ENCODE assay signal across 11 cellular contexts in genomic region chr6:166760288-166760687, GRCh38.
DNase-seq lines count a peak whose midpoint lies in the region; ATAC-seq lines count a peak whose summit lies in the region.
"Had no signal": no experiment of that assay in that cellular context is flagged by ENCODE, and none has a peak within 500 bp of the region (broad histone marks: within the 10 kb centered on the region; RNA-seq: fewer than 3 reads in every experiment).

No MANE protein-coding gene starts in this region.

- POLR2A ChIA-PET in activated CD4-positive, alpha-beta T cell treated with anti-CD3 and anti-CD28 coated beads for 36 hours (lab: Charles Lee) = no interaction called here

- DNase-seq in activated CD4-positive, alpha-beta T cell treated with anti-CD3 and anti-CD28 coated beads for 36 hours = peak; percentile 87
- peak; percentile 6 to 28 for DNase-seq in activated T-helper 1 cell treated with anti-CD3 and anti-CD28 coated beads, Interleukin-2, amount 50 U/mL, for 16 hours (ENCODE audit: low read depth in 1 of 2, low spot score in 1 of 2)
- DNase-seq in mesenteric fat pad (ENCODE audit: low spot score) = peak; percentile 35
- DNase-seq in stimulated activated effector memory CD8-positive, alpha-beta T cell treated with anti-CD3 and anti-CD28 coated beads, Interleukin-12 subunit alpha, Interleukin-12 subunit beta, amount 100 ng/mL, for 72 hours (ENCODE audit: low spot score in 2 of 2) = no peak
- no peak for DNase-seq in HuH-7 (ENCODE audit: low spot score)
- DNase-seq in retina = no peak
- no peak for DNase-seq in kidney tubule cell (ENCODE audit: low spot score)
- DNase-seq: KBM-7, NCI-H2081, OCI-M1 had no signal

- no peaks in the 10 kb centered on the region for H3K9me3 Mint-ChIP-seq in activated CD4-positive, alpha-beta T cell treated with anti-CD3 and anti-CD28 coated beads for 36 hours (ENCODE audit: low read depth)
- H3K9me3 Mint-ChIP-seq in stimulated activated effector memory CD8-positive, alpha-beta T cell treated with anti-CD3 and anti-CD28 coated beads, Interleukin-12 subunit alpha, Interleukin-12 subunit beta, amount 100 ng/mL, for 72 hours = no peaks in the 10 kb centered on the region

- ATAC-seq in activated CD4-positive, alpha-beta T cell treated with anti-CD3 and anti-CD28 coated beads for 36 hours = peak; percentile 90
- peak; percentile 90 for ATAC-seq in stimulated activated effector memory CD8-positive, alpha-beta T cell treated with anti-CD3 and anti-CD28 coated beads, Interleukin-12 subunit alpha, Interleukin-12 subunit beta, amount 100 ng/mL, for 72 hours
- ATAC-seq: esophagus mucosa had no signal

- peaks cover 10% of the 10 kb centered on the region for H3K27me3 Mint-ChIP-seq in activated CD4-positive, alpha-beta T cell treated with anti-CD3 and anti-CD28 coated beads for 36 hours

- intact Hi-C loops in activated CD4-positive, alpha-beta T cell treated with anti-CD3 and anti-CD28 coated beads for 36 hours (cut with DNase I, micrococcal nuclease) = loop anchor here in 1 of 2 experiments (10.0 kb wide), 1 partner anchor 595 kb away; no protein-coding TSS in a partner anchor

- no peak overlapping the region for H3K27ac Mint-ChIP-seq in activated CD4-positive, alpha-beta T cell treated with anti-CD3 and anti-CD28 coated beads for 36 hours
- H3K27ac Mint-ChIP-seq in stimulated activated effector memory CD8-positive, alpha-beta T cell treated with anti-CD3 and anti-CD28 coated beads, Interleukin-12 subunit alpha, Interleukin-12 subunit beta, amount 100 ng/mL, for 72 hours = no peak overlapping the region

- H3K36me3 Mint-ChIP-seq in activated CD4-positive, alpha-beta T cell treated with anti-CD3 and anti-CD28 coated beads for 36 hours (ENCODE audit: low read depth) = no peaks in the 10 kb centered on the region
- no peaks in the 10 kb centered on the region for H3K36me3 Mint-ChIP-seq in stimulated activated effector memory CD8-positive, alpha-beta T cell treated with anti-CD3 and anti-CD28 coated beads, Interleukin-12 subunit alpha, Interleukin-12 subunit beta, amount 100 ng/mL, for 72 hours

- no peak overlapping the region for H3K4me3 Mint-ChIP-seq in activated CD4-positive, alpha-beta T cell treated with anti-CD3 and anti-CD28 coated beads for 36 hours
- no peak overlapping the region for H3K4me3 Mint-ChIP-seq in stimulated activated effector memory CD8-positive, alpha-beta T cell treated with anti-CD3 and anti-CD28 coated beads, Interleukin-12 subunit alpha, Interleukin-12 subunit beta, amount 100 ng/mL, for 72 hours

- CTCF ChIA-PET in activated CD4-positive, alpha-beta T cell treated with anti-CD3 and anti-CD28 coated beads for 36 hours (lab: Charles Lee) = interaction anchor here (0.8 to 1.7 kb wide), 2 partner anchors 15 to 92 kb away, joined by 3 to 10 read pairs; no protein-coding TSS in a partner anchor

- peaks cover 39% of the 10 kb centered on the region for H3K4me1 Mint-ChIP-seq in activated CD4-positive, alpha-beta T cell treated with anti-CD3 and anti-CD28 coated beads for 36 hours
- peaks cover 29% of the 10 kb centered on the region for H3K4me1 Mint-ChIP-seq in stimulated activated effector memory CD8-positive, alpha-beta T cell treated with anti-CD3 and anti-CD28 coated beads, Interleukin-12 subunit alpha, Interleukin-12 subunit beta, amount 100 ng/mL, for 72 hours

Comparison
In these comparisons a context has a peak if more than half of its experiments do, and no peak if none do; other contexts are left out.
1. DNase-seq: peak in activated CD4-positive, alpha-beta T cell treated with anti-CD3 and anti-CD28 coated beads for 36 hours (single experiment), activated T-helper 1 cell treated with anti-CD3 and anti-CD28 coated beads, Interleukin-2, amount 50 U/mL, for 16 hours (2 of 2) and mesenteric fat pad (single experiment); none in stimulated activated effector memory CD8-positive, alpha-beta T cell treated with anti-CD3 and anti-CD28 coated beads, Interleukin-12 subunit alpha, Interleukin-12 subunit beta, amount 100 ng/mL, for 72 hours (0 of 2), HuH-7 (single experiment), retina (single experiment) and kidney tubule cell (single experiment).